ENCODE assay signal across 19 cellular contexts in genomic region chr14:74682169-74682952, GRCh38. TPM values are rescaled to one million over a fixed set of nuclear protein-coding genes. Genes with fewer than 3 reads are reported as not detected.
A peak's percentile ranks its signal among the peaks of the same experiment; 100 is the strongest.
DNase-seq lines count a peak whose midpoint lies in the region; ATAC-seq, FAIRE-seq and TF ChIP-seq lines count a peak whose summit lies in the region.
"Had no signal": no experiment of that assay in that cellular context is flagged by ENCODE, and none has a peak within 500 bp of the region (broad histone marks: within the 10 kb centered on the region; RNA-seq: fewer than 3 reads in every experiment).

No MANE protein-coding gene starts in this region.

- H3K23me2 ChIP-seq in H1 (ENCODE audit: low read depth, low read length) = no peaks in the 10 kb centered on the region

- no peak overlapping the region for H4K8ac ChIP-seq in IMR-90 (ENCODE audit: low read depth in 2 of 2, low read length in 2 of 2)
- H4K8ac ChIP-seq in H1 (ENCODE audit: extremely low read depth, insufficient read depth, low read length) = no peak overlapping the region

- H3K4me1 Mint-ChIP-seq in nephron progenitor cell = peaks cover 13% of the 10 kb centered on the region

- no peak overlapping the region for H2BK12ac ChIP-seq in H1 (ENCODE audit: low read depth, low read length)

- H3K4me3 Mint-ChIP-seq in nephron progenitor cell = no peak overlapping the region
- H3K4me3 Mint-ChIP-seq: T-cell had no signal

- peak overlapping the region; percentile 59 for H3K27ac Mint-ChIP-seq in nephron progenitor cell

- H2AK5ac ChIP-seq in IMR-90 (ENCODE audit: low read depth, low read length) (no peak overlapping the region), H1 (ENCODE audit: low read depth, low read length) (no peak overlapping the region)

- no peak overlapping the region for H2BK15ac ChIP-seq in IMR-90 (ENCODE audit: low read depth, low read length)
- H2BK15ac ChIP-seq in H1 (ENCODE audit: low read length) = no peak overlapping the region

- H3K27me3 ChIP-seq in IMR-90 (ENCODE audit: control insufficient read depth, insufficient read depth, low read length) (no peaks in the 10 kb centered on the region), H1 (replicated peaks in 1 of 4; ENCODE audit: control insufficient read depth in 3 of 4, extremely low read depth in 1 of 4, insufficient read depth in 3 of 4, low read length in 3 of 4) (no peaks in the 10 kb centered on the region), esophagus muscularis mucosa (no peaks in the 10 kb centered on the region)
- H3K27me3 ChIP-seq: colonic mucosa, right atrium auricular region had no signal

- H3K36me3 Mint-ChIP-seq in nephron progenitor cell (ENCODE audit: low read depth) = peaks cover 37% of the 10 kb centered on the region

- in situ Hi-C loops in IMR-90 (cut with MboI; ENCODE audit: low sequenced_read_pairs) = no loop called here

- H3K79me1 ChIP-seq in IMR-90 (ENCODE audit: low read depth in 1 of 2, low read length in 2 of 2) = peaks cover 20 to 21% of the 10 kb centered on the region in 2 experiments
- no peaks in the 10 kb centered on the region for H3K79me1 ChIP-seq in H1 (ENCODE audit: low read depth, low read length)

- no peaks in the 10 kb centered on the region for H3K9me3 Mint-ChIP-seq in nephron progenitor cell
- H3K9me3 Mint-ChIP-seq: T-cell had no signal

- CTCF ChIA-PET in A549 (lab: Yijun Ruan, JAX) (interaction anchor here (0.8 to 2.2 kb wide), 2 partner anchors 70 to 81 kb away, joined by 3 to 7 read pairs; partner anchors contain the start of genes LTBP2 and YLPM1), IMR-90 (lab: Yijun Ruan, JAX) (no interaction called here), H1 (lab: Charles Lee; ENCODE audit: partially characterized antibody) (interaction anchor here (1.2 kb wide), 1 partner anchor 14 kb away, joined by 3 read pairs; no protein-coding TSS in a partner anchor)

- dilution Hi-C loops in IMR-90 (cut with HindIII; ENCODE audit: low sequenced_read_pairs, unreplicated experiment) = no loop called here

- H3K4ac ChIP-seq in IMR-90 (ENCODE audit: low read depth, low read length) = no peak overlapping the region
- H3K4ac ChIP-seq in H1 (replicated peaks; ENCODE audit: insufficient read length, low read depth, low read length) = no peak overlapping the region

- no peak for FAIRE-seq in A549 (lab: Jason Lieb, UNC)
- FAIRE-seq in H1 (lab: Jason Lieb, UNC) = no peak

- H3K9ac ChIP-seq in IMR-90 (ENCODE audit: low read depth, low read length) (no peak overlapping the region), H1 (replicated peaks in 1 of 4; ENCODE audit: extremely low read depth in 1 of 4, low read depth in 3 of 4, low read length in 3 of 4) (no peak overlapping the region)

- H3K9me1 ChIP-seq in IMR-90 (ENCODE audit: insufficient read depth, low read length) = peaks cover 3% of the 10 kb centered on the region; the same call in 1 of the 2 replicates

- H2AFZ ChIP-seq in IMR-90 (replicated peaks; ENCODE audit: low read length, poor library complexity) = no peak overlapping the region
- no peak overlapping the region for H2AFZ ChIP-seq in H1 (ENCODE audit: low read length)

- no peak overlapping the region for H4K91ac ChIP-seq in IMR-90 (ENCODE audit: insufficient read depth, low read depth, low read length)
- no peak overlapping the region for H4K91ac ChIP-seq in H1 (replicated peaks; ENCODE audit: insufficient read length, low read length)

- no peaks in the 10 kb centered on the region for H3K79me2 ChIP-seq in H1 (ENCODE audit: control insufficient read depth in 1 of 2, insufficient read depth in 2 of 2, low read length in 2 of 2)

- POLR2A ChIA-PET in A549 (lab: Yijun Ruan, JAX) (no interaction called here), IMR-90 (lab: Charles Lee; ENCODE audit: unreplicated experiment) (no interaction called here), H1 (lab: Charles Lee; ENCODE audit: partially characterized antibody) (no interaction called here)

- no peak overlapping the region for H3K4me3 ChIP-seq in A549
- no peak overlapping the region for H3K4me3 ChIP-seq in IMR-90 (ENCODE audit: insufficient read depth, low read depth, low read length)
- no peak overlapping the region for H3K4me3 ChIP-seq in H1 (ENCODE audit: extremely low read depth in 1 of 4, insufficient read depth in 2 of 4, low read depth in 3 of 4, low read length in 4 of 4)
- H3K4me3 ChIP-seq in esophagus muscularis mucosa = no peak overlapping the region
- H3K4me3 ChIP-seq: colonic mucosa, lung, right atrium auricular region had no signal

- TF ChIP-seq CTCF in A549 (IDR thresholded peaks at IDR 0.05) (no peak), IMR-90 (conservative IDR thresholded peaks at IDR 0.05; ENCODE audit: low read depth, low read length) (no peak), H1 (IDR thresholded peaks at IDR 0.05; ENCODE audit: control extremely low read depth in 1 of 3, insufficient read depth in 1 of 3, low read depth in 1 of 3, low read length in 3 of 3) (no peak), nephron progenitor cell (IDR thresholded peaks at IDR 0.05) (no peak), esophagus muscularis mucosa (IDR thresholded peaks at IDR 0.05) (no peak)

- H4K5ac ChIP-seq in IMR-90 (ENCODE audit: low read depth, low read length) (no peak overlapping the region), H1 (ENCODE audit: insufficient read length, low read depth, low read length) (no peak overlapping the region)

- intact Hi-C loops in IMR-90 (cut with micrococcal nuclease) (no loop called here), esophagus muscularis mucosa (cut with DNase I) (no loop called here)

- H2BK120ac ChIP-seq in IMR-90 (ENCODE audit: low read depth, low read length) (no peak overlapping the region), H1 (replicated peaks; ENCODE audit: low read depth, low read length) (no peak overlapping the region)

- H2BK20ac ChIP-seq in IMR-90 (ENCODE audit: low read depth, low read length) (no peak overlapping the region), H1 (ENCODE audit: low read length) (no peak overlapping the region)

- H3K9me3 ChIP-seq in A549 (no peaks in the 10 kb centered on the region), IMR-90 (ENCODE audit: control insufficient read depth, insufficient read depth, low read length) (no peaks in the 10 kb centered on the region), H1 (ENCODE audit: insufficient read depth in 2 of 2, low read depth in 1 of 2, low read length in 1 of 2) (no peaks in the 10 kb centered on the region), esophagus muscularis mucosa (no peaks in the 10 kb centered on the region)
- H3K9me3 ChIP-seq: colonic mucosa, right atrium auricular region had no signal

- H3K23ac ChIP-seq in IMR-90 (ENCODE audit: low read depth, low read length) (no peak overlapping the region), H1 (ENCODE audit: insufficient read length) (no peak overlapping the region)

- no peak for ATAC-seq in A549
- ATAC-seq in IMR-90 (ENCODE audit: low read depth) = no peak
- no peak for ATAC-seq in GM21390 (IDR thresholded peaks at IDR 0.05; ENCODE audit: unreplicated experiment)
- ATAC-seq in GM19324 (IDR thresholded peaks at IDR 0.05; ENCODE audit: low FRiP score, unreplicated experiment) = no peak
- ATAC-seq: T-cell had no signal

- TF ChIP-seq EP300 in A549 (IDR thresholded peaks at IDR 0.05) (no peak), H1 (IDR thresholded peaks at IDR 0.05; ENCODE audit: borderline replicate concordance in 1 of 2, low read depth in 2 of 2, low read length in 2 of 2) (no peak), esophagus muscularis mucosa (IDR thresholded peaks at IDR 0.05) (no peak)

- no TSS peak for BruUV-seq in IMR-90 (replicated peaks; lab: Mats Ljungman, UMichigan)

- no peak for TF ChIP-seq RAD21 in A549 (conservative IDR thresholded peaks at IDR 0.05 in 1 of 2, IDR thresholded peaks at IDR 0.05 in 1 of 2)
- no peak for TF ChIP-seq RAD21 in IMR-90 (IDR thresholded peaks at IDR 0.05; ENCODE audit: low read length)
- TF ChIP-seq RAD21 in H1 (IDR thresholded peaks at IDR 0.05 in 1 of 2, conservative IDR thresholded peaks at IDR 0.05 in 1 of 2; ENCODE audit: low read depth in 2 of 2, low read length in 2 of 2) = no peak

- no peak overlapping the region for H2AK9ac ChIP-seq in IMR-90 (replicated peaks; ENCODE audit: low read depth, low read length, poor library complexity)

- WGBS in A549 (ENCODE audit: missing lambda C conversion rate) = 91% methylated on average over 10 of the region's 10 CpGs
- 94% methylated on average over 3 of the region's 10 CpGs; no CpG with 5 or more reads in 1 of the 2 experiments for WGBS in IMR-90 (ENCODE audit: extremely low coverage in 2 of 2, insufficient read length in 1 of 2), 2 experiments
- WGBS in H1 (ENCODE audit: extremely low coverage in 1 of 2, insufficient coverage in 1 of 2, insufficient read length in 1 of 2, insufficient replicate concordance in 2 of 2, low coverage in 1 of 2, low lambda C conversion rate in 2 of 2, missing lambda C conversion rate in 1 of 2), 2 experiments = 86% methylated on average over 10 of the region's 10 CpGs; no CpG with 5 or more reads in 1 of the 2 experiments
- WGBS in esophagus muscularis mucosa = 94% methylated on average over 10 of the region's 10 CpGs

- H3K14ac ChIP-seq in IMR-90 (replicated peaks; ENCODE audit: low read depth, low read length) (no peak overlapping the region), H1 (ENCODE audit: insufficient read length) (no peak overlapping the region)

- H3K56ac ChIP-seq in IMR-90 (ENCODE audit: extremely low read depth, insufficient read depth, low read length) = no peak overlapping the region
- no peak overlapping the region for H3K56ac ChIP-seq in H1 (replicated peaks; ENCODE audit: insufficient read length, low read depth, low read length)

- H3K36me3 ChIP-seq in IMR-90 (ENCODE audit: control insufficient read depth, insufficient read depth, low read length) (peaks cover 25% of the 10 kb centered on the region), H1 (ENCODE audit: control insufficient read depth in 2 of 4, insufficient read depth in 4 of 4, low read length in 3 of 4) (peaks cover 2 to 34% (median 7%) of the 10 kb centered on the region in 4 experiments; a peak in 6 of 8 replicates), esophagus muscularis mucosa (peaks cover 0 to 87% (median 62%) of the 10 kb centered on the region in 4 donors)

- no peaks in the 10 kb centered on the region for H3K27me3 Mint-ChIP-seq in nephron progenitor cell (ENCODE audit: low read depth, poor library complexity)
- H3K27me3 Mint-ChIP-seq: T-cell had no signal

- H4K20me1 ChIP-seq in IMR-90 (ENCODE audit: insufficient read depth, low read length) = no peaks in the 10 kb centered on the region
- peaks cover 0 to 3% of the 10 kb centered on the region in 2 experiments for H4K20me1 ChIP-seq in H1 (replicated peaks in 1 of 2; ENCODE audit: control insufficient read depth in 1 of 2, insufficient read depth in 2 of 2, low read length in 2 of 2)

- no peak for TF ChIP-seq POLR2A in A549 (IDR thresholded peaks at IDR 0.05; ENCODE audit: low read length)
- no peak for TF ChIP-seq POLR2A in IMR-90 (IDR thresholded peaks at IDR 0.05; ENCODE audit: low read depth, low read length)
- no peak for TF ChIP-seq POLR2A in H1 (IDR thresholded peaks at IDR 0.05; ENCODE audit: control extremely low read depth in 1 of 2, low read depth in 2 of 2, low read length in 2 of 2)
- TF ChIP-seq POLR2A in esophagus muscularis mucosa (IDR thresholded peaks at IDR 0.05; ENCODE audit: low read depth) = no peak

- no peak for DNase-seq in A549 (ENCODE audit: low read depth in 1 of 2, low spot score in 1 of 2)
- no peak for DNase-seq in IMR-90
- DNase-seq in H1 (ENCODE audit: low read depth in 1 of 2, low spot score in 2 of 2) = no peak
- no peak for DNase-seq in nephron progenitor cell
- DNase-seq in effector CD8-positive, alpha-beta T cell (lab: John Stamatoyannopoulos, UW) = no peak
- DNase-seq in esophagus muscularis mucosa (ENCODE audit: extremely low spot score) = no peak
- DNase-seq: ACHN; activated effector memory CD4-positive, alpha-beta T cell treated with Interleukin-2 at 50 U/mL for 16 hours; aorta; colonic mucosa; MM.1S; NCI-H1694; NCI-H226; NK-92 treated with Interleukin-12 subunit alpha and Interleukin-12 subunit beta, amount 100 ng/mL, for 24 hours; T-cell had no signal

- H3K27ac ChIP-seq in A549 (peak overlapping the region; percentile 31 to 57; a peak in 3 of 6 replicates), IMR-90 (ENCODE audit: insufficient read depth, low read length) (no peak overlapping the region), H1 (ENCODE audit: low read depth, low read length) (no peak overlapping the region), esophagus muscularis mucosa (replicated peaks in 1 of 4) (no peak overlapping the region)
- H3K27ac ChIP-seq: colonic mucosa, right atrium auricular region had no signal

- H2BK5ac ChIP-seq in IMR-90 (ENCODE audit: low read depth, low read length, poor library complexity, severe bottlenecking) (no peak overlapping the region), H1 (ENCODE audit: low read depth, low read length) (no peak overlapping the region)

- H3K18ac ChIP-seq in IMR-90 (ENCODE audit: low read depth, low read length) (no peak overlapping the region), H1 (ENCODE audit: extremely low read depth, low read length) (no peak overlapping the region)

- H3K4me1 ChIP-seq in A549 = peaks cover 10% of the 10 kb centered on the region; the same call in 2 of the 3 replicates
- H3K4me1 ChIP-seq in IMR-90 (ENCODE audit: control insufficient read depth, insufficient read depth, low read length) = no peaks in the 10 kb centered on the region
- H3K4me1 ChIP-seq in H1 (replicated peaks in 1 of 4; ENCODE audit: control insufficient read depth in 3 of 4, insufficient read depth in 4 of 4, low read length in 3 of 4) = peaks cover 0 to 3% (median 0%) of the 10 kb centered on the region in 4 experiments; a peak in 2 of 7 replicates
- peaks cover 0 to 7% (median 0%) of the 10 kb centered on the region in 4 donors for H3K4me1 ChIP-seq in esophagus muscularis mucosa

- H3K4me2 ChIP-seq in A549 = no peak overlapping the region
- no peak overlapping the region for H3K4me2 ChIP-seq in IMR-90 (ENCODE audit: low read depth, low read length)
- no peak overlapping the region for H3K4me2 ChIP-seq in H1 (ENCODE audit: insufficient read depth in 1 of 2, low read depth in 2 of 2, low read length in 2 of 2)

RNA-seq across cellular contexts. Expression of gene AREL1, which starts 30.5 kb away (rescaled TPM):
- polyA plus RNA-seq in A549 (2011; rRNA removed) (48.6 and 59.5 TPM in 2 replicates), A549 (2017; fragmentation: RNase III; extraction: RNeasy Plus Mini Kit Qiagen cat#74134 plus additional on column Dnase treatment) (26.4 to 27.5 TPM (median 26.5 TPM) in 3 replicates), IMR-90 (2012; rRNA removed) (30.0 and 34.4 TPM in 2 replicates), H1 (2011; rRNA removed) (49.1 and 51.3 TPM in 2 replicates)
- polyA plus RNA-seq in A549 (2012; cell fraction: cytosol; rRNA removed) = 33.2 and 39.3 TPM in 2 replicates
- 61.7 and 75.3 TPM in 2 replicates for polyA plus RNA-seq in A549 (2012; cell fraction: nucleus; rRNA removed)
- 117 and 153 TPM in 2 replicates for polyA minus RNA-seq in A549 (2011; rRNA and poly(A)+ RNA removed)
- total RNA-seq in IMR-90 (2012; rRNA removed) (38.3 and 39.3 TPM in 2 replicates), esophagus muscularis mucosa (10 to 100 TPM; 12.3 to 21.6 (median 16.2) TPM)
- polyA plus RNA-seq in IMR-90 (2012; cell fraction: cytosol; rRNA removed) = 20.5 and 23.7 TPM in 2 replicates
- 51.1 and 52.7 TPM in 2 replicates for polyA plus RNA-seq in IMR-90 (2012; cell fraction: nucleus; rRNA removed; ENCODE audit: low replicate concordance)
- total RNA-seq in H1 (2021; fragmentation: NEBNext Ultra II Directional; extraction: Animal tissue kit (Norgen Biotek cat#: 25700)) = 31.4 and 31.5 TPM in 2 replicates
- 32.7 TPM for polyA plus RNA-seq in H1 (2011; cell fraction: cytosol; rRNA removed)
- polyA plus RNA-seq in H1 (2011; cell fraction: nucleus; rRNA removed) = 86.2 TPM
- 16.8 to 18.9 TPM (median 17.5 TPM) in 4 replicates for polyA plus RNA-seq in H1 (2012, experiment 1 of 2)
- polyA plus RNA-seq in H1 (2012, experiment 2 of 2) = 5.6 TPM
- 24.9 TPM for polyA plus RNA-seq in H1 (2013, experiment 1 of 2)
- polyA plus RNA-seq in H1 (2013, experiment 2 of 2) = 29.0 TPM
- 121 and 130 TPM in 2 replicates for polyA minus RNA-seq in H1 (2011; rRNA and poly(A)+ RNA removed)
- polyA minus RNA-seq in H1 (2011; cell fraction: cytosol; rRNA and poly(A)+ RNA removed) = 32.6 TPM
- 79.3 TPM for polyA minus RNA-seq in H1 (2011; cell fraction: nucleus; rRNA and poly(A)+ RNA removed)

RNA-seq across cellular contexts. Expression of gene FCF1, which starts 30.6 kb away (rescaled TPM):
- polyA plus RNA-seq in A549 (2011; rRNA removed) = 96.1 and 97.2 TPM in 2 replicates
- 25.8 and 28.7 TPM in 2 replicates for polyA plus RNA-seq in A549 (2012; cell fraction: cytosol; rRNA removed)
- polyA plus RNA-seq in A549 (2012; cell fraction: nucleus; rRNA removed) = 9.3 and 13.1 TPM in 2 replicates
- 80.1 to 93.7 TPM (median 86.3 TPM) in 3 replicates for polyA plus RNA-seq in A549 (2017; fragmentation: RNase III; extraction: RNeasy Plus Mini Kit Qiagen cat#74134 plus additional on column Dnase treatment)
- 33.2 and 35.2 TPM in 2 replicates for polyA minus RNA-seq in A549 (2011; rRNA and poly(A)+ RNA removed)
- total RNA-seq in IMR-90 (2012; rRNA removed) = 37.1 and 39.7 TPM in 2 replicates
- polyA plus RNA-seq in IMR-90 (2012; rRNA removed) = 33.3 and 45.5 TPM in 2 replicates
- polyA plus RNA-seq in IMR-90 (2012; cell fraction: cytosol; rRNA removed) = 3.9 and 9.4 TPM in 2 replicates
- 1.9 and 19.2 TPM in 2 replicates for polyA plus RNA-seq in IMR-90 (2012; cell fraction: nucleus; rRNA removed; ENCODE audit: low replicate concordance)
- 81.1 and 84.3 TPM in 2 replicates for total RNA-seq in H1 (2021; fragmentation: NEBNext Ultra II Directional; extraction: Animal tissue kit (Norgen Biotek cat#: 25700))
- polyA plus RNA-seq in H1 (2011; rRNA removed) = 22.1 and 48.1 TPM in 2 replicates
- 58.2 TPM for polyA plus RNA-seq in H1 (2011; cell fraction: cytosol; rRNA removed)
- polyA plus RNA-seq in H1 (2011; cell fraction: nucleus; rRNA removed) = 9.6 TPM
- 48.4 to 89.2 TPM (median 59.8 TPM) in 4 replicates for polyA plus RNA-seq in H1 (2012, experiment 1 of 2)
- polyA plus RNA-seq in H1 (2012, experiment 2 of 2) = 9.7 TPM
- 64.6 TPM for polyA plus RNA-seq in H1 (2013, experiment 1 of 2)
- polyA plus RNA-seq in H1 (2013, experiment 2 of 2) = 62.4 TPM
- 56.8 and 81.9 TPM in 2 replicates for polyA minus RNA-seq in H1 (2011; rRNA and poly(A)+ RNA removed)
- polyA minus RNA-seq in H1 (2011; cell fraction: cytosol; rRNA and poly(A)+ RNA removed) = 24.1 TPM
- 20.9 TPM for polyA minus RNA-seq in H1 (2011; cell fraction: nucleus; rRNA and poly(A)+ RNA removed)
- total RNA-seq in esophagus muscularis mucosa = 10 to 100 TPM; 19.1 to 26.7 (median 23.2) TPM

Comparison
In these comparisons a context has a peak if more than half of its experiments do, and no peak if none do; other contexts are left out.
1. H3K27ac ChIP-seq: peak in A549 (2 of 2); none in IMR-90 (single experiment), H1 (single experiment) and esophagus muscularis mucosa (0 of 4).
2. Of the 18 proteins assayed by ChIP-seq in both H1 and A549: peak only in H1: none; only in A549: none; in both: MAFK; in neither: 17.